Comparison of ENCODE assay signal across 35 cellular contexts in the genomic region with DNA sequence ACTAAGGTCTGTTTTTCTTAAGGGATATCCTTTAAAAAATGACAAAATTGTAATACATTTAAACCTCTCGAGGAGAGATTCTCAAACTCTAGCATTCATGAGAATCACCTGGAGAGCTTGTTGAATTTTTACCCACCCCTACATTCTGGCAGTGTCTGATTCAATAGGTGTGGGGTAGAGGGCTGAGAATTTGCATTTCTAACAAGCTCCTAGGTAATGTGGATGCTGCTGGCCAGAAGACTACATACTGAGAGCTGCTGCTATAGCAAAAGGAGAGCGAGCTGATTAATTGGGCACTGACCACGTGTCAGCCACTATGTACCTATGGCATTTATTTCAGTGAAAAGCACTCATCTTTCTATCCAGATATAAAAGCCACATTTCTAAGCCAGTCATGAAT.
"Had no signal": no experiment of that assay in that cellular context is flagged by ENCODE, and none has a peak within 500 bp of the region (broad histone marks: within the 10 kb centered on the region; RNA-seq: fewer than 3 reads in every experiment).

No MANE protein-coding gene starts in this region.

- DNase-seq: Karpas-422, Kasumi-1, MG63, MM.1S, MV-4-11, NCI-H1048, NCI-H1092, NCI-H1092 treated with DMSO at 0.1 percent for 48 hours, NCI-H1105, NCI-H1105 treated with DMSO at 0.1 percent for 48 hours, NCI-H1417, NCI-H1417 treated with DMSO at 0.1 percent for 48 hours, NCI-H1436, NCI-H1436 treated with DMSO at 0.1 percent for 48 hours, NCI-H146, NCI-H1694, NCI-H1694 treated with DMSO at 0.1 percent for 48 hours, NCI-H187, NCI-H187 treated with DMSO at 0.1 percent for 48 hours, NCI-H1930, NCI-H2029, NCI-H2029 treated with DMSO at 0.1 percent for 48 hours, NCI-H2081, NCI-H2081 treated with DMSO at 0.1 percent for 48 hours, NCI-H2107, NCI-H2171, NCI-H2171 treated with DMSO at 0.1 percent for 48 hours, NCI-H2227 treated with DMSO at 0.1 percent for 48 hours, NCI-H226, NCI-H345, NCI-H446, NCI-H446 treated with DMSO at 0.1 percent for 48 hours, NCI-H510A, NCI-H510A treated with DMSO at 0.1 percent for 48 hours had no signal

- H3K36me3 ChIP-seq: MG63 had no signal

- H3K4me3 ChIP-seq: MG63 had no signal

- H3K9me3 ChIP-seq: MG63 had no signal

- H3K27me3 ChIP-seq: MG63 had no signal

- H3K27ac ChIP-seq: KMS-11 had no signal

- H3K4me2 ChIP-seq: KMS-11 had no signal
